Comparison of ENCODE assay signal across 8 cellular contexts in genomic region chr4:15681372-15682339, GRCh38. TPM values are rescaled to one million over a fixed set of nuclear protein-coding genes. Genes with fewer than 3 reads are reported as not detected.
DNase-seq lines count a peak whose midpoint lies in the region; ATAC-seq, FAIRE-seq and TF ChIP-seq lines count a peak whose summit lies in the region.

FAM200B (plus strand) TSS chr4:15681827; CDS start chr4:15686978, 5,151 bp downstream.

- no peak for FAIRE-seq in kidney (lab: Jason Lieb, UNC)

- no peaks in the 10 kb centered on the region for H3K27me3 Mint-ChIP-seq in chondrocyte (ENCODE audit: low read depth)

- H3K4me1 Mint-ChIP-seq in chondrocyte (ENCODE audit: low read depth): peaks cover 59% of the 10 kb centered on the region

- H3K27ac Mint-ChIP-seq in chondrocyte (ENCODE audit: unreplicated experiment): peak within 1 kb of the TSS; percentile 100

- ATAC-seq in HG03439 (IDR thresholded peaks at IDR 0.05; ENCODE audit: unreplicated experiment): peak; percentile 93

- H3K9me3 ChIP-seq in kidney (ENCODE audit: control insufficient read depth in 1 of 2, low read length in 2 of 2): no peaks in the 10 kb centered on the region

- H3K4me3 Mint-ChIP-seq in chondrocyte (ENCODE audit: unreplicated experiment): peak within 1 kb of the TSS; percentile 99

- DNase-seq in AML-193 (lab: John Stamatoyannopoulos, UW): peak; percentile 90 to 93
- peak; percentile 89 for DNase-seq in NCI-H510A treated with DMSO at 0.1 percent for 48 hours (lab: John Stamatoyannopoulos, UW)
- peak; percentile 99 to 100 for DNase-seq in activated CD4-positive, alpha-beta T cell treated with anti-CD3 and anti-CD28 coated beads for 24 hours (ENCODE audit: low read depth in 2 of 2)
- peak; percentile 99 for DNase-seq in chondrocyte (ENCODE audit: low spot score)
- DNase-seq in kidney: peak; percentile 99
- DNase-seq in stimulated activated CD4-positive, alpha-beta T cell treated with anti-CD3 and anti-CD28 coated beads, Interleukin-15, amount 100 ng/mL, for 24 hours: peak; percentile 100

- intact Hi-C loops in kidney (cut with DNase I): no loop called here

- peaks cover 11% of the 10 kb centered on the region for H3K36me3 Mint-ChIP-seq in chondrocyte (ENCODE audit: low read depth)

- peak within 1 kb of the TSS; percentile 97 to 98 for H3K27ac ChIP-seq in kidney (ENCODE audit: low read depth in 2 of 2, low read length in 2 of 2)

- peak within 1 kb of the TSS; percentile 93 to 96 for H3K4me3 ChIP-seq in kidney (ENCODE audit: low read length in 2 of 2)

- peak within 1 kb of the TSS; percentile 96 to 98 for H3K9ac ChIP-seq in kidney (ENCODE audit: low read length in 2 of 2)

- peaks cover 3 to 5% of the 10 kb centered on the region in 2 donors for H3K36me3 ChIP-seq in kidney (ENCODE audit: control insufficient read depth in 1 of 2, insufficient read depth in 2 of 2, low read length in 2 of 2)

- TF ChIP-seq POLR2A in GM19193 (IDR thresholded peaks at IDR 0.05; ENCODE audit: extremely low read depth, insufficient read depth, insufficient read length): peak; percentile 90

- TF ChIP-seq CTCF in chondrocyte (IDR thresholded peaks at IDR 0.05) (peak; percentile 37), kidney (IDR thresholded peaks at IDR 0.05; ENCODE audit: borderline replicate concordance, extremely low read depth, insufficient read depth) (no peak)

- no peaks in the 10 kb centered on the region for H3K9me3 Mint-ChIP-seq in chondrocyte (ENCODE audit: low read depth)

- H3K4me1 ChIP-seq in kidney (ENCODE audit: control insufficient read depth in 1 of 2, insufficient read depth in 1 of 2, low read depth in 1 of 2, low read length in 2 of 2): peaks cover 7 to 10% of the 10 kb centered on the region in 2 donors

RNA-seq across cellular contexts. Expression of gene FAM200B, which starts in this region (rescaled TPM):
- total RNA-seq in chondrocyte (26.0 to 33.0 TPM (median 31.8 TPM) in 3 replicates), kidney (44.0 TPM)
- polyA plus RNA-seq in kidney (ENCODE audit: insufficient read depth, low read depth, low replicate concordance): 115 TPM

Comparison
In these comparisons a context has a peak if more than half of its experiments do, and no peak if none do; other contexts are left out.
1. Peak in every context shown above with its lines: DNase-seq, ATAC-seq, H3K4me3 ChIP-seq and H3K27ac ChIP-seq.